In the genomic region with DNA sequence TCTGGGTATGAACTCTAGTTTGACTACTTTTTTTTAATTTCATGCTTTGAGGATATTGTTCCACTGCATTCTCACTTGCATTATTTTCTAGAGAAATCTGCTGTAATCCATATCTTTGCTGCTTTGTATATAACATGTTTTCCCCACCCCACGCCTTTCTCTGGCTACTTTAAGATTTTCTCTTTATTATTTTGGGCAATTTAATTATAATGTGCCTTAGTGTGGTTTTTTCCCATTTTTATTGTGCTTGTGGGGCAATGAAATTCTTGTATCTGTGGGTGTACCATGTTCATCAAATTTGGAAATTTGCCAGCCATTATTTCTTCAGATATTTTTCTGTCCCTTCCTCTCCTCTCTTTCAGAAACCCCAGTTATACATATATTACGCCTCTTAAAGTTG, we compare ENCODE assay signal across 35 cellular contexts.
"Had no signal": no experiment of that assay in that cellular context is flagged by ENCODE, and none has a peak within 500 bp of the region (broad histone marks: within the 10 kb centered on the region; RNA-seq: fewer than 3 reads in every experiment).

No MANE protein-coding gene starts in this region.

- DNase-seq: Karpas-422, Kasumi-1, MG63, MM.1S, MV-4-11, NCI-H1048, NCI-H1092, NCI-H1092 treated with DMSO at 0.1 percent for 48 hours, NCI-H1105, NCI-H1105 treated with DMSO at 0.1 percent for 48 hours, NCI-H1417, NCI-H1417 treated with DMSO at 0.1 percent for 48 hours, NCI-H1436, NCI-H1436 treated with DMSO at 0.1 percent for 48 hours, NCI-H146, NCI-H1694, NCI-H1694 treated with DMSO at 0.1 percent for 48 hours, NCI-H187, NCI-H187 treated with DMSO at 0.1 percent for 48 hours, NCI-H1930, NCI-H2029, NCI-H2029 treated with DMSO at 0.1 percent for 48 hours, NCI-H2081, NCI-H2081 treated with DMSO at 0.1 percent for 48 hours, NCI-H2107, NCI-H2171, NCI-H2171 treated with DMSO at 0.1 percent for 48 hours, NCI-H2227 treated with DMSO at 0.1 percent for 48 hours, NCI-H226, NCI-H345, NCI-H446, NCI-H446 treated with DMSO at 0.1 percent for 48 hours, NCI-H510A, NCI-H510A treated with DMSO at 0.1 percent for 48 hours, NCI-H524 had no signal

- H3K27me3 ChIP-seq: MG63 had no signal

- H3K4me3 ChIP-seq: MG63 had no signal

- H3K36me3 ChIP-seq: MG63 had no signal
